ENCODE assay signal across 11 cellular contexts in the genomic region with DNA sequence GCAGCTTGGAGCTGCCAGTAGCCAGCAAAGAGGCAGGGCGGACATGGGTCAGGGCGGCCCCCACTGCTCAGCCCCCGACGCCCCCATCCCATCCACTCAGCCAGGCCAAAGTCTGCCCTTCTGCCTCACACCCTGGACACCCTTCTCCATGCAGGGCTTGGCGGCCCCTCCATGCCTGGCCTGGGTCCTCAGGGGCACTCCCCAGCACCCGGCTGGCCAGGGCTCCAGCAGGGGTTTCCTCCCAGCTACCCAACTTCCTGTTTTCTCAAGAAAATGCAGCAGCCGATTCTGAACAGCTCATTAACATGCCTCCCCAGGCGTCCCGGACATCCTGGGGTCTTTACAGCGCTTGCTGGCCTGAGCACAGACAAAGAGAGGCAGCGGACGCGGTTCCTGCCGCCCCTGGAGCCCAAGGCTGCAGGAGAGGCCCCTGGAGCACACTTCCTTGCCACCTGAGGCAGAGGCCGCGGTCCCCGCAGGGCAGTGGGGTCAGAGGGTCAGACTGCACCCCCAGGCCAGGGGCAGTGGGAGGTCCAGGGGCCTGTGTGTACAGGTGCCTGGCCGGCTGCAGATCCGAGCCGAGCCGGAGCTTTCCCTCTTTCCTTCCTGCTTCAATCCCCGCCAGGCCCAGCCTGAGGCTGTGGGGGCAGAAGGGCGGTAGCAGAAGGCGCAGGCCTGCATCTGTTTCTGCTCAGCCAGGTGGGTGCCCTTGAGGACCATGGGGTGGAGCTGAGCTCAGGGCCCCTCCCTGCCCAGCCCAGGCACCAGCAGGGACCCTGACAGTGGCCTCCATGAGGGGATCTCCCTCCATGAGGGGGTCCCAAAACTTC. TPM values are rescaled to one million over a fixed set of nuclear protein-coding genes. Genes with fewer than 3 reads are reported as not detected.
DNase-seq lines count a peak whose midpoint lies in the region; ATAC-seq and TF ChIP-seq lines count a peak whose summit lies in the region.
"Had no signal": no experiment of that assay in that cellular context is flagged by ENCODE, and none has a peak within 500 bp of the region (broad histone marks: within the 10 kb centered on the region; RNA-seq: fewer than 3 reads in every experiment).

No MANE protein-coding gene starts in this region.

- H3K27me3 ChIP-seq in BLaER1 treated with 17β-estradiol and CSF1 and Interleukin-3, amounts not matched to agents 10 nM and 100 nM, result peaks cover 0 to 8% (median 0%) of the 10 kb centered on the region in 11 experiments; a peak in 4 of 22 replicates
- H3K27me3 ChIP-seq in lower lobe of right lung (ENCODE audit: low read depth) (peaks cover 11% of the 10 kb centered on the region), mesenchymal stem cell (ENCODE audit: control insufficient read depth in 1 of 2, insufficient read depth in 1 of 2, low read length in 2 of 2) (peaks cover 3 to 11% of the 10 kb centered on the region in 2 experiments)

- H2AK5ac ChIP-seq in mesenchymal stem cell (ENCODE audit: low read length, severe bottlenecking), result no peak overlapping the region

- H2BK15ac ChIP-seq in mesenchymal stem cell (ENCODE audit: low read depth, poor library complexity, severe bottlenecking), result no peak overlapping the region

- H2AFZ ChIP-seq in mesenchymal stem cell (ENCODE audit: low read depth, low read length), result no peak overlapping the region

- H3K9me3 ChIP-seq in BLaER1 treated with 17β-estradiol and CSF1 and Interleukin-3, amounts not matched to agents 10 nM and 100 nM (replicated peaks in 1 of 11), result peaks cover 0 to 20% (median 13%) of the 10 kb centered on the region in 11 experiments; a peak in 16 of 22 replicates
- no peaks in the 10 kb centered on the region for H3K9me3 ChIP-seq in lower lobe of right lung
- no peaks in the 10 kb centered on the region for H3K9me3 ChIP-seq in mesenchymal stem cell (ENCODE audit: control insufficient read depth, low read length)
- H3K9me3 ChIP-seq: prostate gland had no signal

- H3K9ac ChIP-seq in BLaER1 treated with 17β-estradiol and CSF1 and Interleukin-3, amounts not matched to agents 10 nM and 100 nM, result peak overlapping the region; percentile 54 to 88 (median 80); a peak in 21 of 22 replicates
- no peak overlapping the region for H3K9ac ChIP-seq in mesenchymal stem cell (ENCODE audit: low read length)

- no peak overlapping the region for H2BK12ac ChIP-seq in mesenchymal stem cell (ENCODE audit: low read length in 2 of 2)

- CTCF ChIA-PET in activated CD8-positive, alpha-beta T cell treated with anti-CD3 and anti-CD28 coated beads, Interleukin-2, amount 10 ng/mL, durations not matched to agents 7 days and 5 days (lab: Charles Lee), result interaction anchor here (0.7 to 2.0 kb wide), 3 partner anchors 13 to 27 kb away, joined by 3 to 10 read pairs (median 4); a partner anchor contains a TSS

- H3K27ac ChIP-seq in BLaER1 treated with 17β-estradiol and CSF1 and Interleukin-3, amounts not matched to agents 10 nM and 100 nM, result peak overlapping the region in 10 of 11 experiments; percentile 39 to 96 (median 86); a peak in 20 of 22 replicates
- H3K27ac ChIP-seq in lower lobe of right lung, result peak overlapping the region; percentile 72
- no peak overlapping the region for H3K27ac ChIP-seq in mesenchymal stem cell (ENCODE audit: low read length, poor library complexity, severe bottlenecking)
- H3K27ac ChIP-seq: prostate gland had no signal

- DNase-seq in HuH-7 (ENCODE audit: low spot score) (peak; percentile 14), lower lobe of right lung (no peak), NCI-H526 (lab: John Stamatoyannopoulos, UW) (no peak), NCI-H748 treated with DMSO at 0.1 percent for 48 hours (lab: John Stamatoyannopoulos, UW) (no peak), mesenchymal stem cell (no peak)
- peak; percentile 72 for DNase-seq in activated CD8-positive, alpha-beta T cell treated with anti-CD3 and anti-CD28 coated beads, Interleukin-2, amount 10 ng/mL, durations not matched to agents 7 days and 5 days
- DNase-seq: EL had no signal

- H3K79me1 ChIP-seq in mesenchymal stem cell (replicated peaks; ENCODE audit: low read length, poor library complexity, severe bottlenecking), result no peaks in the 10 kb centered on the region

- no peak overlapping the region for H2BK120ac ChIP-seq in mesenchymal stem cell (ENCODE audit: low read depth, low read length)

- peak; percentile 57 for ATAC-seq in activated CD8-positive, alpha-beta T cell treated with anti-CD3 and anti-CD28 coated beads, Interleukin-2, amount 10 ng/mL, durations not matched to agents 7 days and 5 days
- ATAC-seq in lower lobe of right lung, result peak in 1 of 2 donors; percentile 3
- no peak for ATAC-seq in HG02588 (IDR thresholded peaks at IDR 0.05; ENCODE audit: unreplicated experiment)

- TF ChIP-seq CTCF in lower lobe of right lung (IDR thresholded peaks at IDR 0.05), result no peak

- no peak overlapping the region for H3K23ac ChIP-seq in mesenchymal stem cell (ENCODE audit: low read length in 2 of 2)

- no peaks in the 10 kb centered on the region for H3K9me3 Mint-ChIP-seq in activated CD8-positive, alpha-beta T cell treated with anti-CD3 and anti-CD28 coated beads, Interleukin-2, amount 10 ng/mL, durations not matched to agents 7 days and 5 days (ENCODE audit: insufficient read depth)
- H3K9me3 Mint-ChIP-seq: stimulated activated naive CD8-positive, alpha-beta T cell treated with anti-CD3 and anti-CD28 coated beads, Interleukin-15, Interleukin-2, amounts not matched to agents 100 ng/mL and 50 ng/mL, for 24 hours had no signal

- peak overlapping the region; percentile 87 for H3K27ac Mint-ChIP-seq in activated CD8-positive, alpha-beta T cell treated with anti-CD3 and anti-CD28 coated beads, Interleukin-2, amount 10 ng/mL, durations not matched to agents 7 days and 5 days
- H3K27ac Mint-ChIP-seq: stimulated activated naive CD8-positive, alpha-beta T cell treated with anti-CD3 and anti-CD28 coated beads, Interleukin-15, Interleukin-2, amounts not matched to agents 100 ng/mL and 50 ng/mL, for 24 hours had no signal

- no peak overlapping the region for H3K18ac ChIP-seq in mesenchymal stem cell (ENCODE audit: low read depth in 1 of 2, low read length in 2 of 2)

- intact Hi-C loops in lower lobe of right lung (cut with DNase I), result no loop called here

- peaks cover 55 to 63% (median 62%) of the 10 kb centered on the region in 10 experiments for H3K4me1 ChIP-seq in BLaER1 treated with 17β-estradiol and CSF1 and Interleukin-3, amounts not matched to agents 10 nM and 100 nM
- H3K4me1 ChIP-seq in lower lobe of right lung (peaks cover 40% of the 10 kb centered on the region), mesenchymal stem cell (ENCODE audit: control insufficient read depth, insufficient read depth, low read depth, low read length) (peaks cover 40% of the 10 kb centered on the region)

- H3K36me3 Mint-ChIP-seq in activated CD8-positive, alpha-beta T cell treated with anti-CD3 and anti-CD28 coated beads, Interleukin-2, amount 10 ng/mL, durations not matched to agents 7 days and 5 days (ENCODE audit: low read depth), result no peaks in the 10 kb centered on the region

- no peak overlapping the region for H2BK5ac ChIP-seq in mesenchymal stem cell (ENCODE audit: low read depth, low read length, poor library complexity, severe bottlenecking)

- H3K27me3 Mint-ChIP-seq in activated CD8-positive, alpha-beta T cell treated with anti-CD3 and anti-CD28 coated beads, Interleukin-2, amount 10 ng/mL, durations not matched to agents 7 days and 5 days (ENCODE audit: low read depth), result no peaks in the 10 kb centered on the region

- no peak overlapping the region for H3K4ac ChIP-seq in mesenchymal stem cell (ENCODE audit: low read depth in 1 of 2, low read length in 2 of 2)

- peaks cover 31% of the 10 kb centered on the region for H3K4me1 Mint-ChIP-seq in activated CD8-positive, alpha-beta T cell treated with anti-CD3 and anti-CD28 coated beads, Interleukin-2, amount 10 ng/mL, durations not matched to agents 7 days and 5 days (ENCODE audit: low read depth)

- no peak overlapping the region for H4K8ac ChIP-seq in mesenchymal stem cell (ENCODE audit: low read length)

- H4K20me1 ChIP-seq in BLaER1 treated with 17β-estradiol and CSF1 and Interleukin-3, amounts not matched to agents 10 nM and 100 nM, result no peaks in the 10 kb centered on the region

- H3K36me3 ChIP-seq in BLaER1 treated with 17β-estradiol and CSF1 and Interleukin-3, amounts not matched to agents 10 nM and 100 nM, result peaks cover 0 to 14% (median 0%) of the 10 kb centered on the region in 11 experiments; a peak in 4 of 22 replicates
- H3K36me3 ChIP-seq in lower lobe of right lung, result no peaks in the 10 kb centered on the region
- peaks cover 0 to 10% of the 10 kb centered on the region in 2 experiments for H3K36me3 ChIP-seq in mesenchymal stem cell (ENCODE audit: control insufficient read depth in 1 of 2, insufficient read depth in 2 of 2, low read depth in 1 of 2, low read length in 2 of 2)
- H3K36me3 ChIP-seq: prostate gland had no signal

- H3K4me3 Mint-ChIP-seq in activated CD8-positive, alpha-beta T cell treated with anti-CD3 and anti-CD28 coated beads, Interleukin-2, amount 10 ng/mL, durations not matched to agents 7 days and 5 days, result peak overlapping the region; percentile 48
- H3K4me3 Mint-ChIP-seq: stimulated activated naive CD8-positive, alpha-beta T cell treated with anti-CD3 and anti-CD28 coated beads, Interleukin-15, Interleukin-2, amounts not matched to agents 100 ng/mL and 50 ng/mL, for 24 hours had no signal

- peak overlapping the region in 1 of 2 experiments; percentile 23 for H3K14ac ChIP-seq in mesenchymal stem cell (ENCODE audit: low read length in 2 of 2)

- no peak overlapping the region for H4K91ac ChIP-seq in mesenchymal stem cell (ENCODE audit: low read length)

- H3K4me2 ChIP-seq in BLaER1 treated with 17β-estradiol and CSF1 and Interleukin-3, amounts not matched to agents 10 nM and 100 nM, result peak overlapping the region; percentile 81 to 99 (median 95)
- H3K4me2 ChIP-seq in mesenchymal stem cell (ENCODE audit: low read length, poor library complexity, severe bottlenecking), result no peak overlapping the region

- POLR2A ChIA-PET in activated CD8-positive, alpha-beta T cell treated with anti-CD3 and anti-CD28 coated beads, Interleukin-2, amount 10 ng/mL, durations not matched to agents 7 days and 5 days (lab: Charles Lee), result interaction anchor here (0.6 to 1.4 kb wide), 4 partner anchors 10 to 321 kb away, joined by 3 to 4 read pairs (median 4); a partner anchor contains a TSS

- WGBS in mesenchymal stem cell, result 50% methylated on average over 24 of the region's 24 CpGs

- H3K4me3 ChIP-seq in BLaER1 treated with 17β-estradiol and CSF1 and Interleukin-3, amounts not matched to agents 10 nM and 100 nM, result peak overlapping the region in 8 of 10 experiments; percentile 28 to 63 (median 53); a peak in 14 of 20 replicates
- H3K4me3 ChIP-seq in lower lobe of right lung (peak overlapping the region; percentile 16), mesenchymal stem cell (ENCODE audit: insufficient read depth in 1 of 2, low read depth in 1 of 2, low read length in 2 of 2) (no peak overlapping the region)
- H3K4me3 ChIP-seq: prostate gland had no signal

RNA-seq across cellular contexts. Expression of a gene that starts 18.7 kb away (rescaled TPM):
- 1 to 10 TPM; 1.4 to 1.5 TPM for total RNA-seq in activated CD8-positive, alpha-beta T cell treated with anti-CD3 and anti-CD28 coated beads, Interleukin-2, amount 10 ng/mL, durations not matched to agents 7 days and 5 days
- 6.5 TPM for total RNA-seq in lower lobe of right lung
- polyA plus RNA-seq in mesenchymal stem cell (2013, experiment 1 of 2), result 0.76 TPM
- polyA plus RNA-seq in mesenchymal stem cell (2013, experiment 2 of 2), result 0.68 TPM

RNA-seq across cellular contexts. Expression of a gene that starts 43.2 kb away (rescaled TPM):
- 1 to 10 TPM; 6.6 to 7.0 TPM for total RNA-seq in activated CD8-positive, alpha-beta T cell treated with anti-CD3 and anti-CD28 coated beads, Interleukin-2, amount 10 ng/mL, durations not matched to agents 7 days and 5 days
- total RNA-seq in lower lobe of right lung, result 27.2 TPM
- 30.3 TPM for polyA plus RNA-seq in mesenchymal stem cell (2013, experiment 1 of 2)
- polyA plus RNA-seq in mesenchymal stem cell (2013, experiment 2 of 2), result 30.0 TPM

Comparison
In these comparisons a context has a peak if more than half of its experiments do, and no peak if none do; other contexts are left out.
1. H3K4me3 ChIP-seq: peak in BLaER1 treated with 17β-estradiol and CSF1 and Interleukin-3, amounts not matched to agents 10 nM and 100 nM (8 of 10) and lower lobe of right lung (single experiment); none in mesenchymal stem cell (0 of 2).
2. DNase-seq: peak in HuH-7 (single experiment) and activated CD8-positive, alpha-beta T cell treated with anti-CD3 and anti-CD28 coated beads, Interleukin-2, amount 10 ng/mL, durations not matched to agents 7 days and 5 days (single experiment); none in lower lobe of right lung (single experiment), NCI-H526 (0 of 2), NCI-H748 treated with DMSO at 0.1 percent for 48 hours (single experiment) and mesenchymal stem cell (single experiment).